ENCODE assay signal across 8 cellular contexts in genomic region chr1:185045793-185046441, GRCh38. TPM values are rescaled to one million over a fixed set of nuclear protein-coding genes. Genes with fewer than 3 reads are reported as not detected.
A peak's percentile ranks its signal among the peaks of the same experiment; 100 is the strongest.
DNase-seq lines count a peak whose midpoint lies in the region; ATAC-seq and TF ChIP-seq lines count a peak whose summit lies in the region.

No MANE protein-coding gene starts in this region.

- peak overlapping the region; percentile 72 for H3K27ac Mint-ChIP-seq in activated CD4-positive, alpha-beta memory T cell treated with anti-CD3 and anti-CD28 coated beads for 36 hours
- H3K27ac Mint-ChIP-seq in naive B cell: peak overlapping the region; percentile 84 to 96 (median 94)

- H3K4me1 Mint-ChIP-seq in activated CD4-positive, alpha-beta memory T cell treated with anti-CD3 and anti-CD28 coated beads for 36 hours (ENCODE audit: low read depth): peaks cover 43% of the 10 kb centered on the region
- peaks cover 24 to 44% (median 42%) of the 10 kb centered on the region in 3 donors for H3K4me1 Mint-ChIP-seq in naive B cell

- 0% methylated on average over 47 to 57 of the region's 57 CpGs for WGBS in esophagus, 2 donors
- WGBS in thyroid gland, 2 donors: 0 to 1% methylated on average over 10 to 34 of the region's 57 CpGs

- TF ChIP-seq CTCF in HEK293 (tag by site-specific recombination; IDR thresholded peaks at IDR 0.05): no peak
- no peak for TF ChIP-seq CTCF in thyroid gland (IDR thresholded peaks at IDR 0.05)

- intact Hi-C loops in activated CD4-positive, alpha-beta memory T cell treated with anti-CD3 and anti-CD28 coated beads for 36 hours (cut with micrococcal nuclease): loop anchor here (1.0 to 10.0 kb wide), 5 partner anchors 111 to 639 kb away; partner anchors contain the start of genes EDEM3, IVNS1ABP and SWT1
- intact Hi-C loops in thyroid gland (cut with DNase I): no loop called here

- H3K27ac ChIP-seq in HEK293 (ENCODE audit: extremely low read depth, low read depth, low read length): peak overlapping the region; percentile 76
- peak overlapping the region; percentile 84 to 94 for H3K27ac ChIP-seq in esophagus (ENCODE audit: low read depth in 2 of 2, low read length in 1 of 2)
- peak overlapping the region; percentile 55 to 86 (median 84) for H3K27ac ChIP-seq in thyroid gland

- H3K27me3 ChIP-seq in esophagus (ENCODE audit: control insufficient read depth in 1 of 2, insufficient read depth in 2 of 2, low read length in 2 of 2) (no peaks in the 10 kb centered on the region), thyroid gland (no peaks in the 10 kb centered on the region)

- POLR2A ChIA-PET in HEK293 (lab: Yijun Ruan, JAX): interaction anchor here (0.5 to 2.0 kb wide), 6 partner anchors 13 to 130 kb away, joined by 3 to 8 read pairs (median 4); partner anchors contain the start of genes SWT1 and TRMT1L
- POLR2A ChIA-PET in activated CD4-positive, alpha-beta memory T cell treated with anti-CD3 and anti-CD28 coated beads for 36 hours (lab: Charles Lee): interaction anchor here (0.6 to 1.7 kb wide), 8 partner anchors 9 to 294 kb away, joined by 3 to 9 read pairs (median 3); partner anchors contain the start of genes NIBAN1 and TRMT1L

- H3K36me3 ChIP-seq in HEK293 (ENCODE audit: control insufficient read depth in 2 of 2, insufficient read depth in 1 of 2, low read length in 2 of 2) (no peaks in the 10 kb centered on the region), esophagus (ENCODE audit: control insufficient read depth in 2 of 2, insufficient read depth in 2 of 2, low read length in 1 of 2) (no peaks in the 10 kb centered on the region), thyroid gland (no peaks in the 10 kb centered on the region)

- H3K4me1 ChIP-seq in HEK293 (ENCODE audit: control insufficient read depth, insufficient read depth, low read length) (peaks cover 9% of the 10 kb centered on the region), esophagus (ENCODE audit: control insufficient read depth in 2 of 2, insufficient read depth in 2 of 2, low read length in 1 of 2) (no peaks in the 10 kb centered on the region), thyroid gland (peaks cover 7 to 11% of the 10 kb centered on the region in 2 donors)

- peak; percentile 28 for DNase-seq in NCI-H2107 treated with DMSO at 0.1 percent for 48 hours (lab: John Stamatoyannopoulos, UW; ENCODE audit: unreplicated experiment)
- DNase-seq in NCI-H2107 (lab: John Stamatoyannopoulos, UW): no peak
- peak; percentile 48 for DNase-seq in NCI-H1092 treated with DMSO at 0.1 percent for 48 hours (lab: John Stamatoyannopoulos, UW)
- peak; percentile 45 for DNase-seq in activated CD4-positive, alpha-beta memory T cell treated with anti-CD3 and anti-CD28 coated beads for 36 hours
- no peak for DNase-seq in naive B cell
- peak; percentile 49 to 53 for DNase-seq in thyroid gland

- peak; percentile 10 for ATAC-seq in naive B cell (ENCODE audit: low read depth in 2 of 2)

- peak overlapping the region; percentile 90 for H3K4me3 Mint-ChIP-seq in activated CD4-positive, alpha-beta memory T cell treated with anti-CD3 and anti-CD28 coated beads for 36 hours
- peak overlapping the region; percentile 88 to 98 (median 95) for H3K4me3 Mint-ChIP-seq in naive B cell

- TF ChIP-seq POLR2A in thyroid gland (IDR thresholded peaks at IDR 0.05): no peak

- CTCF ChIA-PET in HEK293 (lab: Yijun Ruan, JAX): interaction anchor here (0.5 to 2.3 kb wide), 5 partner anchors 64 to 464 kb away, joined by 3 to 8 read pairs (median 3); no protein-coding TSS in a partner anchor
- CTCF ChIA-PET in activated CD4-positive, alpha-beta memory T cell treated with anti-CD3 and anti-CD28 coated beads for 36 hours (lab: Charles Lee): interaction anchor here (0.9 to 1.3 kb wide), 5 partner anchors 23 to 550 kb away, joined by 3 to 7 read pairs (median 4); no protein-coding TSS in a partner anchor

- H3K9me3 ChIP-seq in HEK293 (ENCODE audit: control insufficient read depth, insufficient read depth, low read depth, low read length): no peaks in the 10 kb centered on the region
- H3K9me3 ChIP-seq in esophagus (ENCODE audit: control insufficient read depth in 2 of 2, insufficient read depth in 1 of 2, low read depth in 1 of 2, low read length in 1 of 2): no peaks in the 10 kb centered on the region
- H3K9me3 ChIP-seq in thyroid gland: no peaks in the 10 kb centered on the region

- no peaks in the 10 kb centered on the region for H3K9me3 Mint-ChIP-seq in activated CD4-positive, alpha-beta memory T cell treated with anti-CD3 and anti-CD28 coated beads for 36 hours
- H3K9me3 Mint-ChIP-seq in naive B cell: no peaks in the 10 kb centered on the region

- no peaks in the 10 kb centered on the region for H3K36me3 Mint-ChIP-seq in activated CD4-positive, alpha-beta memory T cell treated with anti-CD3 and anti-CD28 coated beads for 36 hours
- no peaks in the 10 kb centered on the region for H3K36me3 Mint-ChIP-seq in naive B cell

- H3K27me3 Mint-ChIP-seq in activated CD4-positive, alpha-beta memory T cell treated with anti-CD3 and anti-CD28 coated beads for 36 hours: no peaks in the 10 kb centered on the region
- no peaks in the 10 kb centered on the region for H3K27me3 Mint-ChIP-seq in naive B cell

- H3K4me3 ChIP-seq in HEK293 (ENCODE audit: low read depth, low read length): peak overlapping the region; percentile 77
- peak overlapping the region; percentile 84 to 93 for H3K4me3 ChIP-seq in esophagus (ENCODE audit: low read depth in 1 of 2, low read length in 2 of 2)
- peak overlapping the region; percentile 37 to 76 (median 53) for H3K4me3 ChIP-seq in thyroid gland (replicated peaks in 1 of 3)

TF ChIP-seq in HEK293, 187 proteins besides CTCF, POLR2A, EP300 and RAD21 (continues in another document):
- TF ChIP-seq ZNF621 (tag by site-specific recombination; IDR thresholded peaks at IDR 0.05) (no peak), ZNF777 (tag by site-specific recombination; IDR thresholded peaks at IDR 0.05; ENCODE audit: borderline replicate concordance) (no peak), ZNF510 (tag by site-specific recombination; IDR thresholded peaks at IDR 0.05; ENCODE audit: insufficient replicate concordance) (no peak), ZNF280D (tag by site-specific recombination; IDR thresholded peaks at IDR 0.05) (no peak), ZNF837 (tag by site-specific recombination; IDR thresholded peaks at IDR 0.05) (no peak), ZNF423 (tag by site-specific recombination; IDR thresholded peaks at IDR 0.05) (no peak), RBAK (tag by site-specific recombination; IDR thresholded peaks at IDR 0.05) (no peak), ZNF596 (tag by site-specific recombination; IDR thresholded peaks at IDR 0.05) (no peak), MZF1 (tag by site-specific recombination; IDR thresholded peaks at IDR 0.05; ENCODE audit: borderline replicate concordance) (no peak), ZNF76 (tag by site-specific recombination; IDR thresholded peaks at IDR 0.05; ENCODE audit: borderline replicate concordance, low read depth) (no peak), PATZ1 (tag by site-specific recombination; IDR thresholded peaks at IDR 0.05) (peak; percentile 85), ZNF677 (tag by site-specific recombination; IDR thresholded peaks at IDR 0.05) (no peak)

RNA-seq across cellular contexts. Expression of gene RNF2, which starts 0.6 kb away (rescaled TPM):
- 10 to 100 TPM; 20.7 to 21.2 TPM for total RNA-seq in activated CD4-positive, alpha-beta memory T cell treated with anti-CD3 and anti-CD28 coated beads for 36 hours
- polyA plus RNA-seq in esophagus (1 to 10 TPM; 3.4 to 5.6 TPM), naive B cell (ENCODE audit: low read depth in 6 of 6) (10 to 100 TPM in 5 of 6 donors, 1 to 10 TPM in 1; 9.5 to 42.4 (median 27.0) TPM)
- 10 to 100 TPM; 18.0 to 23.2 (median 20.8) TPM for total RNA-seq in thyroid gland

Comparison
In these comparisons a context has a peak if more than half of its experiments do, and no peak if none do; other contexts are left out.
1. DNase-seq: peak in NCI-H2107 treated with DMSO at 0.1 percent for 48 hours (single experiment), NCI-H1092 treated with DMSO at 0.1 percent for 48 hours (single experiment), activated CD4-positive, alpha-beta memory T cell treated with anti-CD3 and anti-CD28 coated beads for 36 hours (single experiment) and thyroid gland (2 of 2); none in NCI-H2107 (single experiment) and naive B cell (single experiment).
2. Peak in every context shown above with its lines, with median percentiles within 50 percentile points of each other: H3K27ac ChIP-seq and H3K4me3 ChIP-seq.